Comparison of ENCODE assay signal across 24 cellular contexts in the genomic region with DNA sequence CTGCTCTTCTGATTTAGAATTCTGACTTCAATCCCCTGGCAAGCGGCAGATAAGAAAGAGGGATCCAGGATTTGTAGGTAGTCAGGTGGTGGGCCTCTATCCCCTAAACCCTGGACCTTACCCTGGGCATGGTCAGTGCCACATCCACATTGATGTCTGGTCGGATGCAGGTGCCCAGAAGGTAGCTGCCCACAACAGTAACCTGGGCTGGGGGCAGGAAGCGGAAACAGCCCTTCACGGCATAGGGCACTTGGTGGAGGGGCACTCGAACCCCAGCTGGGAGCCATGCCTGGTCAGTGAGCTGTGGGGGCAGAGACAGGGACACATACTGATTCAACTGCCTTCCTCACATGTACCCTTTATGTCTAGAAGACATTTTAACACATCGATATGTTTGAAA. TPM values are rescaled to one million over a fixed set of nuclear protein-coding genes. Genes with fewer than 3 reads are reported as not detected.
"Had no signal": no experiment of that assay in that cellular context is flagged by ENCODE, and none has a peak within 500 bp of the region (broad histone marks: within the 10 kb centered on the region; RNA-seq: fewer than 3 reads in every experiment).

No MANE protein-coding gene starts in this region.

- H3K9me3 ChIP-seq: colonic mucosa, lower lobe of right lung, ovary, right lobe of liver, tibial artery had no signal

- ATAC-seq: activated CD8-positive, alpha-beta memory T cell treated with anti-CD3 and anti-CD28 coated beads, Interleukin-2, amount 10 ng/mL, durations not matched to agents 7 days and 5 days; activated T-cell treated with anti-CD3 and anti-CD28 coated beads, Interleukin-2, amount 50 U/mL, for 4 hours; foreskin keratinocyte; left colon; lower lobe of right lung; right lobe of liver had no signal

- H3K27me3 Mint-ChIP-seq: activated CD8-positive, alpha-beta memory T cell treated with anti-CD3 and anti-CD28 coated beads, Interleukin-2, amount 10 ng/mL, durations not matched to agents 7 days and 5 days; activated naive CD8-positive, alpha-beta T cell treated with anti-CD3 and anti-CD28 coated beads for 36 hours had no signal

- H3K27me3 ChIP-seq: colonic mucosa, foreskin keratinocyte, ovary, right lobe of liver, tibial artery had no signal

- H3K9me3 Mint-ChIP-seq: activated naive CD8-positive, alpha-beta T cell treated with anti-CD3 and anti-CD28 coated beads for 36 hours; activated T-cell treated with anti-CD3 and anti-CD28 coated beads, Interleukin-2, amount 50 U/mL, for 4 hours had no signal

- FAIRE-seq: islet of Langerhans, urothelium cell line had no signal

- H3K4me1 ChIP-seq: colonic mucosa had no signal

- H3K27ac Mint-ChIP-seq: activated CD8-positive, alpha-beta memory T cell treated with anti-CD3 and anti-CD28 coated beads, Interleukin-2, amount 10 ng/mL, durations not matched to agents 7 days and 5 days; activated naive CD8-positive, alpha-beta T cell treated with anti-CD3 and anti-CD28 coated beads for 36 hours had no signal

- DNase-seq: activated CD4-positive, alpha-beta T cell treated with anti-CD3 and anti-CD28 coated beads, Interleukin-2, amount 50 U/mL, for 48 hours; activated CD8-positive, alpha-beta memory T cell treated with anti-CD3 and anti-CD28 coated beads, Interleukin-2, amount 10 ng/mL, durations not matched to agents 7 days and 5 days; activated effector memory CD4-positive, alpha-beta T cell treated with anti-CD3 and anti-CD28 coated beads, Interleukin-2, amount 50 U/mL, for 16 hours; activated naive CD8-positive, alpha-beta T cell treated with anti-CD3 and anti-CD28 coated beads for 36 hours; activated T-cell treated with anti-CD3 and anti-CD28 coated beads, Interleukin-2, amount 50 U/mL, for 4 hours; amniotic stem cell; caudate nucleus; colonic mucosa; foreskin keratinocyte; glutamatergic neuron; hippocampal formation; left colon; lower lobe of right lung; midbrain; stimulated activated naive CD4-positive, alpha-beta T cell; substantia nigra; SW 1271; WERI-Rb-1 had no signal

- H3K36me3 ChIP-seq: ovary had no signal

- H3K4me3 ChIP-seq: colonic mucosa, lower lobe of right lung, ovary, right lobe of liver, tibial artery had no signal

- H3K27ac ChIP-seq: colonic mucosa, foreskin keratinocyte, lower lobe of right lung, ovary, right lobe of liver, tibial artery, WERI-Rb-1 had no signal

- H3K4me3 Mint-ChIP-seq: activated CD8-positive, alpha-beta memory T cell treated with anti-CD3 and anti-CD28 coated beads, Interleukin-2, amount 10 ng/mL, durations not matched to agents 7 days and 5 days; activated naive CD8-positive, alpha-beta T cell treated with anti-CD3 and anti-CD28 coated beads for 36 hours had no signal

RNA-seq across cellular contexts. Expression of gene AQP3, which starts 22.5 kb away (rescaled TPM):
- polyA plus RNA-seq: neural cell had no signal
